ENCODE assay signal across 14 cellular contexts in genomic region chr14:103402700-103403099, GRCh38. TPM values are rescaled to one million over a fixed set of nuclear protein-coding genes. Genes with fewer than 3 reads are reported as not detected.
DNase-seq lines count a peak whose midpoint lies in the region; ATAC-seq and TF ChIP-seq lines count a peak whose summit lies in the region.
"Had no signal": no experiment of that assay in that cellular context is flagged by ENCODE, and none has a peak within 500 bp of the region (broad histone marks: within the 10 kb centered on the region; RNA-seq: fewer than 3 reads in every experiment).

No MANE protein-coding gene starts in this region.

- H3K9ac ChIP-seq in adipocyte (ENCODE audit: low read length): no peak overlapping the region

- peak; percentile 22 to 49 for ATAC-seq in left cardiac atrium
- ATAC-seq in GM21526 (IDR thresholded peaks at IDR 0.05; ENCODE audit: low FRiP score, unreplicated experiment): no peak

- 75 to 76% methylated on average over 2 of the region's 2 CpGs for WGBS in testis, 2 donors

- CTCF ChIA-PET in MCF 10A (lab: Yijun Ruan, JAX): interaction anchor here (4.4 kb wide), 1 partner anchor 10 kb away, joined by 38 read pairs; no protein-coding TSS in a partner anchor

- no peak overlapping the region for H3K27ac Mint-ChIP-seq in MCF 10A (ENCODE audit: low read depth, unreplicated experiment)

- H3K4me3 ChIP-seq in breast epithelium (no peak overlapping the region), adipocyte (ENCODE audit: low read length) (no peak overlapping the region), testis (no peak overlapping the region)
- H3K4me3 ChIP-seq: tibial nerve had no signal

- H3K27ac ChIP-seq in breast epithelium (no peak overlapping the region), testis (peak overlapping the region; percentile 78 to 90)

- no peak for TF ChIP-seq CTCF in MCF 10A (IDR thresholded peaks at IDR 0.05; ENCODE audit: unreplicated experiment)
- no peak for TF ChIP-seq CTCF in breast epithelium (IDR thresholded peaks at IDR 0.05)
- TF ChIP-seq CTCF in testis (IDR thresholded peaks at IDR 0.05): no peak

- DNase-seq in MCF 10A (ENCODE audit: unreplicated experiment) (peak; percentile 47), breast epithelium (ENCODE audit: low spot score in 2 of 2) (no peak), adipocyte (ENCODE audit: low read depth) (peak; percentile 57), left cardiac atrium (no peak), testis (no peak), retina (no peak)
- DNase-seq in activated effector memory CD4-positive, alpha-beta T cell treated with anti-CD3 and anti-CD28 coated beads, Interleukin-2, amount 50 U/mL, for 16 hours: no peak
- DNase-seq: activated T-cell treated with anti-CD3 and anti-CD28 coated beads for 4 hours, AML-193, NCI-H1105, occipital lobe, T1000 had no signal

- no peaks in the 10 kb centered on the region for H3K9me3 ChIP-seq in breast epithelium
- no peaks in the 10 kb centered on the region for H3K9me3 ChIP-seq in adipocyte (ENCODE audit: control insufficient read depth, low read length)
- no peaks in the 10 kb centered on the region for H3K9me3 ChIP-seq in testis
- H3K9me3 ChIP-seq: tibial nerve had no signal

- no peaks in the 10 kb centered on the region for H3K36me3 ChIP-seq in breast epithelium
- peaks cover 14% of the 10 kb centered on the region for H3K36me3 ChIP-seq in adipocyte (ENCODE audit: control insufficient read depth, insufficient read depth, low read length, severe bottlenecking)
- H3K36me3 ChIP-seq in testis (ENCODE audit: low read depth, missing control alignments): no peaks in the 10 kb centered on the region

- no peaks in the 10 kb centered on the region for H3K27me3 Mint-ChIP-seq in MCF 10A (ENCODE audit: insufficient read depth, unreplicated experiment)

- intact Hi-C loops in MCF 10A (cut with micrococcal nuclease) (no loop called here), breast epithelium (cut with DNase I; ENCODE audit: low total_unique reads) (no loop called here), left cardiac atrium (cut with DNase I) (no loop called here), testis (cut with DNase I; ENCODE audit: low total_unique reads) (no loop called here)

- H3K4me1 Mint-ChIP-seq in MCF 10A (ENCODE audit: insufficient read depth, unreplicated experiment): peaks cover 44% of the 10 kb centered on the region

- TF ChIP-seq POLR2A in breast epithelium (IDR thresholded peaks at IDR 0.05) (no peak), testis (IDR thresholded peaks at IDR 0.05) (no peak)

- POLR2A ChIA-PET in MCF 10A (lab: Yijun Ruan, JAX): interaction anchor here (0.7 to 2.0 kb wide), 6 partner anchors 9 to 335 kb away, joined by 3 to 7 read pairs (median 3); partner anchors contain the start of gene EIF5

- H3K9me3 Mint-ChIP-seq in MCF 10A (ENCODE audit: unreplicated experiment): no peaks in the 10 kb centered on the region

- no TSS peak for BruUV-seq in MCF 10A (replicated peaks; lab: Mats Ljungman, UMichigan)

- no peaks in the 10 kb centered on the region for H3K4me1 ChIP-seq in breast epithelium
- H3K4me1 ChIP-seq in adipocyte (ENCODE audit: control insufficient read depth, insufficient read depth, low read length): peaks cover 61% of the 10 kb centered on the region
- H3K4me1 ChIP-seq in testis: peaks cover 75% of the 10 kb centered on the region

- H3K4me3 Mint-ChIP-seq in MCF 10A (ENCODE audit: unreplicated experiment): no peak overlapping the region

- H3K27me3 ChIP-seq in breast epithelium: no peaks in the 10 kb centered on the region
- no peaks in the 10 kb centered on the region for H3K27me3 ChIP-seq in adipocyte (replicated peaks; ENCODE audit: control insufficient read depth, insufficient read depth, low read length)
- no peaks in the 10 kb centered on the region for H3K27me3 ChIP-seq in testis
- H3K27me3 ChIP-seq: tibial nerve had no signal

- peaks cover 33% of the 10 kb centered on the region for H3K36me3 Mint-ChIP-seq in MCF 10A (ENCODE audit: insufficient read depth, unreplicated experiment)

RNA-seq across cellular contexts. Expression of gene MARK3, which starts 17.5 kb away (rescaled TPM):
- total RNA-seq in MCF 10A (2022) (102 and 130 TPM in 2 replicates), breast epithelium (100 to 1,000 TPM in 1 of 3 donors, 10 to 100 TPM in 2; 70.2 to 107 (median 87.5) TPM), left cardiac atrium (10 to 100 TPM; 68.7 to 81.7 TPM), testis (100 to 1,000 TPM; 172 to 198 TPM)
- polyA plus RNA-seq in testis (ENCODE audit: insufficient read depth, low read depth, low replicate concordance): 93.9 TPM

Comparison
In these comparisons a context has a peak if more than half of its experiments do, and no peak if none do; other contexts are left out.
1. DNase-seq: peak in MCF 10A (single experiment) and adipocyte (single experiment); none in breast epithelium (0 of 2), left cardiac atrium (single experiment), testis (single experiment), retina (single experiment) and activated effector memory CD4-positive, alpha-beta T cell treated with anti-CD3 and anti-CD28 coated beads, Interleukin-2, amount 50 U/mL, for 16 hours (single experiment).
2. H3K27ac ChIP-seq: peak in testis (2 of 2); none in breast epithelium (0 of 2).